21 cellular contexts compared by ENCODE assay signal in genomic region chr2:10190737-10191532, GRCh38.
DNase-seq lines count a peak whose midpoint lies in the region; ATAC-seq and TF ChIP-seq lines count a peak whose summit lies in the region.
"Had no signal": no experiment of that assay in that cellular context is flagged by ENCODE, and none has a peak within 500 bp of the region (broad histone marks: within the 10 kb centered on the region; RNA-seq: fewer than 3 reads in every experiment).

No MANE protein-coding gene starts in this region.

- no peak for DNase-seq in activated CD8-positive, alpha-beta T cell treated with anti-CD3 and anti-CD28 coated beads, Interleukin-2, amount 10 ng/mL, durations not matched to agents 7 days and 5 days
- DNase-seq in activated CD8-positive, alpha-beta T cell treated with anti-CD3 and anti-CD28 coated beads for 36 hours: no peak
- DNase-seq in activated B cell treated with CpG ODN at 0.5 μM for 24 hours: no peak
- DNase-seq in memory B cell (ENCODE audit: low spot score in 2 of 2): no peak
- DNase-seq in kidney glomerular epithelial cell (lab: John Stamatoyannopoulos, UW): no peak
- DNase-seq in COLO829 (ENCODE audit: low spot score): no peak
- no peak for DNase-seq in mucosa of gallbladder (ENCODE audit: low spot score)
- DNase-seq: 8988T; CD4-positive, alpha-beta T cell; DMS153; GDM1; Kasumi-1; NCI-H1105; NCI-H2081 treated with DMSO at 0.1 percent for 48 hours; NCI-H446 treated with DMSO at 0.1 percent for 48 hours; NCI-H69; Right ventricle myocardium superior had no signal

- CTCF ChIA-PET in activated CD8-positive, alpha-beta T cell treated with anti-CD3 and anti-CD28 coated beads, Interleukin-2, amount 10 ng/mL, durations not matched to agents 7 days and 5 days (lab: Charles Lee): no interaction called here
- CTCF ChIA-PET in activated CD8-positive, alpha-beta T cell treated with anti-CD3 and anti-CD28 coated beads for 36 hours (lab: Charles Lee): no interaction called here
- CTCF ChIA-PET in activated B cell treated with CpG ODN at 0.5 μM for 24 hours (lab: Charles Lee): no interaction called here

- H3K27ac Mint-ChIP-seq in activated CD8-positive, alpha-beta T cell treated with anti-CD3 and anti-CD28 coated beads, Interleukin-2, amount 10 ng/mL, durations not matched to agents 7 days and 5 days: peak overlapping the region; percentile 46
- H3K27ac Mint-ChIP-seq in activated CD8-positive, alpha-beta T cell treated with anti-CD3 and anti-CD28 coated beads for 36 hours: no peak overlapping the region
- H3K27ac Mint-ChIP-seq in activated B cell treated with CpG ODN at 0.5 μM for 24 hours: peak overlapping the region; percentile 21
- H3K27ac Mint-ChIP-seq in memory B cell: peak overlapping the region; percentile 83
- H3K27ac Mint-ChIP-seq in stimulated activated memory B cell treated with anti-CD40 and anti-IgM and Interleukin-4, amounts not matched to agents 10 μg/mL and 1 μg/mL and 100 μg/mL, for 72 hours: peak overlapping the region; percentile 68
- H3K27ac Mint-ChIP-seq: B cell; CD4-positive, alpha-beta T cell; GM23338 had no signal

- no peaks in the 10 kb centered on the region for H3K4me1 Mint-ChIP-seq in activated CD8-positive, alpha-beta T cell treated with anti-CD3 and anti-CD28 coated beads, Interleukin-2, amount 10 ng/mL, durations not matched to agents 7 days and 5 days (ENCODE audit: low read depth)
- H3K4me1 Mint-ChIP-seq in activated CD8-positive, alpha-beta T cell treated with anti-CD3 and anti-CD28 coated beads for 36 hours (ENCODE audit: low read depth): peaks cover 7% of the 10 kb centered on the region
- H3K4me1 Mint-ChIP-seq in activated B cell treated with CpG ODN at 0.5 μM for 24 hours: peaks cover 2% of the 10 kb centered on the region
- H3K4me1 Mint-ChIP-seq in memory B cell: peaks cover 17% of the 10 kb centered on the region
- peaks cover 22% of the 10 kb centered on the region for H3K4me1 Mint-ChIP-seq in stimulated activated memory B cell treated with anti-CD40 and anti-IgM and Interleukin-4, amounts not matched to agents 10 μg/mL and 1 μg/mL and 100 μg/mL, for 72 hours
- H3K4me1 Mint-ChIP-seq: GM23338 had no signal

- intact Hi-C loops in activated CD8-positive, alpha-beta T cell treated with anti-CD3 and anti-CD28 coated beads for 36 hours (cut with micrococcal nuclease): no loop called here
- intact Hi-C loops in activated B cell treated with CpG ODN at 0.5 μM for 24 hours (cut with micrococcal nuclease): no loop called here

- no peak for TF ChIP-seq CTCF in activated CD8-positive, alpha-beta T cell treated with anti-CD3 and anti-CD28 coated beads for 36 hours (IDR thresholded peaks at IDR 0.05)
- TF ChIP-seq CTCF in activated B cell treated with CpG ODN at 0.5 μM for 24 hours (IDR thresholded peaks at IDR 0.05): no peak

- no peak for ATAC-seq in activated CD8-positive, alpha-beta T cell treated with anti-CD3 and anti-CD28 coated beads, Interleukin-2, amount 10 ng/mL, durations not matched to agents 7 days and 5 days
- no peak for ATAC-seq in activated CD8-positive, alpha-beta T cell treated with anti-CD3 and anti-CD28 coated beads for 36 hours
- no peak for ATAC-seq in activated B cell treated with CpG ODN at 0.5 μM for 24 hours (ENCODE audit: low read depth)
- ATAC-seq in memory B cell (ENCODE audit: low read depth): peak; percentile 60
- peak; percentile 37 for ATAC-seq in stimulated activated memory B cell treated with anti-CD40 and anti-IgM and Interleukin-4, amounts not matched to agents 10 μg/mL and 1 μg/mL and 100 μg/mL, for 72 hours
- ATAC-seq: GM23338, HCT116 had no signal

- no peaks in the 10 kb centered on the region for H3K9me3 Mint-ChIP-seq in activated CD8-positive, alpha-beta T cell treated with anti-CD3 and anti-CD28 coated beads, Interleukin-2, amount 10 ng/mL, durations not matched to agents 7 days and 5 days (ENCODE audit: insufficient read depth)
- peaks cover 6% of the 10 kb centered on the region for H3K9me3 Mint-ChIP-seq in activated CD8-positive, alpha-beta T cell treated with anti-CD3 and anti-CD28 coated beads for 36 hours
- H3K9me3 Mint-ChIP-seq in activated B cell treated with CpG ODN at 0.5 μM for 24 hours (peaks cover 3% of the 10 kb centered on the region), memory B cell (peaks cover 12% of the 10 kb centered on the region)
- H3K9me3 Mint-ChIP-seq in stimulated activated memory B cell treated with anti-CD40 and anti-IgM and Interleukin-4, amounts not matched to agents 10 μg/mL and 1 μg/mL and 100 μg/mL, for 72 hours: peaks cover 12% of the 10 kb centered on the region

- POLR2A ChIA-PET in activated CD8-positive, alpha-beta T cell treated with anti-CD3 and anti-CD28 coated beads, Interleukin-2, amount 10 ng/mL, durations not matched to agents 7 days and 5 days (lab: Charles Lee): no interaction called here
- POLR2A ChIA-PET in activated CD8-positive, alpha-beta T cell treated with anti-CD3 and anti-CD28 coated beads for 36 hours (lab: Charles Lee): no interaction called here
- POLR2A ChIA-PET in activated B cell treated with CpG ODN at 0.5 μM for 24 hours (lab: Charles Lee): no interaction called here

- no peak overlapping the region for H3K4me3 Mint-ChIP-seq in activated CD8-positive, alpha-beta T cell treated with anti-CD3 and anti-CD28 coated beads, Interleukin-2, amount 10 ng/mL, durations not matched to agents 7 days and 5 days
- H3K4me3 Mint-ChIP-seq in activated CD8-positive, alpha-beta T cell treated with anti-CD3 and anti-CD28 coated beads for 36 hours: no peak overlapping the region
- H3K4me3 Mint-ChIP-seq in activated B cell treated with CpG ODN at 0.5 μM for 24 hours (no peak overlapping the region), memory B cell (peak overlapping the region; percentile 0)
- H3K4me3 Mint-ChIP-seq in stimulated activated memory B cell treated with anti-CD40 and anti-IgM and Interleukin-4, amounts not matched to agents 10 μg/mL and 1 μg/mL and 100 μg/mL, for 72 hours: peak overlapping the region; percentile 18
- H3K4me3 Mint-ChIP-seq: B cell; CD4-positive, alpha-beta T cell; GM23338 had no signal

- H3K27me3 Mint-ChIP-seq in activated CD8-positive, alpha-beta T cell treated with anti-CD3 and anti-CD28 coated beads, Interleukin-2, amount 10 ng/mL, durations not matched to agents 7 days and 5 days (ENCODE audit: low read depth): no peaks in the 10 kb centered on the region
- no peaks in the 10 kb centered on the region for H3K27me3 Mint-ChIP-seq in activated CD8-positive, alpha-beta T cell treated with anti-CD3 and anti-CD28 coated beads for 36 hours
- no peaks in the 10 kb centered on the region for H3K27me3 Mint-ChIP-seq in activated B cell treated with CpG ODN at 0.5 μM for 24 hours
- H3K27me3 Mint-ChIP-seq in memory B cell: no peaks in the 10 kb centered on the region
- H3K27me3 Mint-ChIP-seq in stimulated activated memory B cell treated with anti-CD40 and anti-IgM and Interleukin-4, amounts not matched to agents 10 μg/mL and 1 μg/mL and 100 μg/mL, for 72 hours: no peaks in the 10 kb centered on the region
- H3K27me3 Mint-ChIP-seq: B cell; CD4-positive, alpha-beta T cell had no signal

- peaks cover 20% of the 10 kb centered on the region for H3K36me3 Mint-ChIP-seq in activated CD8-positive, alpha-beta T cell treated with anti-CD3 and anti-CD28 coated beads, Interleukin-2, amount 10 ng/mL, durations not matched to agents 7 days and 5 days (ENCODE audit: low read depth)
- H3K36me3 Mint-ChIP-seq in activated CD8-positive, alpha-beta T cell treated with anti-CD3 and anti-CD28 coated beads for 36 hours (ENCODE audit: low read depth): peaks cover 6% of the 10 kb centered on the region
- H3K36me3 Mint-ChIP-seq in activated B cell treated with CpG ODN at 0.5 μM for 24 hours (ENCODE audit: low read depth): no peaks in the 10 kb centered on the region
- H3K36me3 Mint-ChIP-seq in memory B cell: no peaks in the 10 kb centered on the region
- H3K36me3 Mint-ChIP-seq in stimulated activated memory B cell treated with anti-CD40 and anti-IgM and Interleukin-4, amounts not matched to agents 10 μg/mL and 1 μg/mL and 100 μg/mL, for 72 hours: no peaks in the 10 kb centered on the region

Comparison
In these comparisons a context has a peak if more than half of its experiments do, and no peak if none do; other contexts are left out.
1. ATAC-seq: peak in memory B cell (single experiment) and stimulated activated memory B cell treated with anti-CD40 and anti-IgM and Interleukin-4, amounts not matched to agents 10 μg/mL and 1 μg/mL and 100 μg/mL, for 72 hours (single experiment); none in activated CD8-positive, alpha-beta T cell treated with anti-CD3 and anti-CD28 coated beads, Interleukin-2, amount 10 ng/mL, durations not matched to agents 7 days and 5 days (single experiment), activated CD8-positive, alpha-beta T cell treated with anti-CD3 and anti-CD28 coated beads for 36 hours (single experiment) and activated B cell treated with CpG ODN at 0.5 μM for 24 hours (single experiment).
2. H3K4me3 Mint-ChIP-seq: peak in memory B cell (single experiment) and stimulated activated memory B cell treated with anti-CD40 and anti-IgM and Interleukin-4, amounts not matched to agents 10 μg/mL and 1 μg/mL and 100 μg/mL, for 72 hours (single experiment); none in activated CD8-positive, alpha-beta T cell treated with anti-CD3 and anti-CD28 coated beads, Interleukin-2, amount 10 ng/mL, durations not matched to agents 7 days and 5 days (single experiment), activated CD8-positive, alpha-beta T cell treated with anti-CD3 and anti-CD28 coated beads for 36 hours (single experiment) and activated B cell treated with CpG ODN at 0.5 μM for 24 hours (single experiment).